Comparison of ENCODE assay signal across 8 cellular contexts in genomic region chr12:122974274-122974891, GRCh38. TPM values are rescaled to one million over a fixed set of nuclear protein-coding genes. Genes with fewer than 3 reads are reported as not detected.
DNase-seq lines count a peak whose midpoint lies in the region; ATAC-seq, FAIRE-seq and TF ChIP-seq lines count a peak whose summit lies in the region.

No MANE protein-coding gene starts in this region.

- H3K36me3 ChIP-seq in bronchial epithelial cell (ENCODE audit: control insufficient read depth, insufficient read depth, low read length), result peaks cover 6% of the 10 kb centered on the region

- POLR2A ChIA-PET in AG04450 (lab: Yijun Ruan, JAX), result interaction anchor here (0.6 to 3.0 kb wide), 7 partner anchors 8 to 259 kb away, joined by 3 to 26 read pairs (median 4); partner anchors contain the start of genes ABCB9, MPHOSPH9 and MTRFR

- peak; percentile 86 for ATAC-seq in GM18909 (IDR thresholded peaks at IDR 0.05; ENCODE audit: poor library complexity, unreplicated experiment)
- ATAC-seq in HG03159 (IDR thresholded peaks at IDR 0.05; ENCODE audit: unreplicated experiment), result peak; percentile 80

- H3K27ac ChIP-seq in AG04450 (ENCODE audit: low read depth, low read length), result peak overlapping the region; percentile 90
- peak overlapping the region; percentile 90 to 100 (median 98) for H3K27ac ChIP-seq in skin epidermis

- CTCF ChIA-PET in AG04450 (lab: Charles Lee), result interaction anchor here (0.6 to 3.0 kb wide), 5 partner anchors 8 to 264 kb away, joined by 3 to 27 read pairs (median 5); partner anchors contain the start of gene ABCB9

- H3K4me3 ChIP-seq in AG04450 (ENCODE audit: low read depth, low read length) (peak overlapping the region; percentile 98), WI38 (ENCODE audit: low read depth, low read length) (peak overlapping the region; percentile 81), bronchial epithelial cell (ENCODE audit: low read depth, low read length) (peak overlapping the region; percentile 80), skin epidermis (peak overlapping the region; percentile 79 to 94 (median 87))

- FAIRE-seq in bronchial epithelial cell (lab: Jason Lieb, UNC), result peak; percentile 43

- no peak for TF ChIP-seq CTCF in AG04450 (IDR thresholded peaks at IDR 0.05; ENCODE audit: low read depth, low read length)
- no peak for TF ChIP-seq CTCF in WI38 (IDR thresholded peaks at IDR 0.05; ENCODE audit: low read depth, low read length)
- no peak for TF ChIP-seq CTCF in bronchial epithelial cell (IDR thresholded peaks at IDR 0.05; ENCODE audit: insufficient read depth, low read length, severe bottlenecking)

- H3K27me3 ChIP-seq in AG04450 (ENCODE audit: control insufficient read depth, insufficient read depth, low read length), result no peaks in the 10 kb centered on the region
- no peaks in the 10 kb centered on the region for H3K27me3 ChIP-seq in bronchial epithelial cell (ENCODE audit: control insufficient read depth, insufficient read depth, low read length)

- no peaks in the 10 kb centered on the region; the same call in 1 of the 2 replicates for H3K9me3 ChIP-seq in AG04450 (ENCODE audit: control insufficient read depth, insufficient read depth, low read length)

- DNase-seq in AG04450 (ENCODE audit: low read depth, low spot score), result peak; percentile 93
- DNase-seq in NCI-H2227 (lab: John Stamatoyannopoulos, UW; ENCODE audit: unreplicated experiment), result peak; percentile 99
- DNase-seq in bronchial epithelial cell (ENCODE audit: low read depth), result peak; percentile 94
- peak; percentile 89 for DNase-seq in iPS-NIHi11 (ENCODE audit: low spot score)

RNA-seq across cellular contexts. Expression of gene OGFOD2, which starts 0.7 kb away (rescaled TPM):
- polyA plus RNA-seq in AG04450 (2011; rRNA removed), result 6.1 and 8.9 TPM in 2 replicates
- polyA minus RNA-seq in AG04450 (2011; rRNA and poly(A)+ RNA removed), result 7.3 and 8.0 TPM in 2 replicates
- total RNA-seq in bronchial epithelial cell, result 15.0 and 17.0 TPM in 2 replicates

RNA-seq across cellular contexts. Expression of gene ARL6IP4, which starts 6.1 kb away (rescaled TPM):
- polyA plus RNA-seq in AG04450 (2011; rRNA removed), result 185 and 209 TPM in 2 replicates
- 57.7 and 61.3 TPM in 2 replicates for polyA minus RNA-seq in AG04450 (2011; rRNA and poly(A)+ RNA removed)
- total RNA-seq in bronchial epithelial cell, result 158 and 237 TPM in 2 replicates

RNA-seq across cellular contexts. Expression of gene ABCB9, which starts 8.1 kb away (rescaled TPM):
- 3.4 and 5.0 TPM in 2 replicates for polyA plus RNA-seq in AG04450 (2011; rRNA removed)
- 12.2 and 12.8 TPM in 2 replicates for polyA minus RNA-seq in AG04450 (2011; rRNA and poly(A)+ RNA removed)
- 2.3 and 3.4 TPM in 2 replicates for total RNA-seq in bronchial epithelial cell

Comparison
In these comparisons a context has a peak if more than half of its experiments do, and no peak if none do; other contexts are left out.
1. Peak in every context shown above with its lines: DNase-seq, ATAC-seq, H3K4me3 ChIP-seq and H3K27ac ChIP-seq.